In genomic region chr17:16492613-16493290, GRCh38 we compare ENCODE assay signal across 9 cellular contexts. TPM values are rescaled to one million over a fixed set of nuclear protein-coding genes. Genes with fewer than 3 reads are reported as not detected.
DNase-seq lines count a peak whose midpoint lies in the region; ATAC-seq and TF ChIP-seq lines count a peak whose summit lies in the region.
"Had no signal": no experiment of that assay in that cellular context is flagged by ENCODE, and none has a peak within 500 bp of the region (broad histone marks: within the 10 kb centered on the region; RNA-seq: fewer than 3 reads in every experiment).

No MANE protein-coding gene starts in this region.

- H3K27ac ChIP-seq in cardiac muscle cell (no peak overlapping the region), brain microvascular endothelial cell (no peak overlapping the region), uterus (peak overlapping the region; percentile 64 to 88)

- H3K4me3 ChIP-seq in cardiac muscle cell (peak overlapping the region; percentile 80), brain microvascular endothelial cell (ENCODE audit: low read depth, low read length) (peak overlapping the region; percentile 35), mucosa of stomach (ENCODE audit: low read length) (no peak overlapping the region), uterus (peak overlapping the region; percentile 28 to 65)

- intact Hi-C loops in left ventricle myocardium superior (cut with micrococcal nuclease), result no loop called here
- intact Hi-C loops in uterus (cut with DNase I; ENCODE audit: low total_unique reads), result no loop called here

- TF ChIP-seq POLR2A in uterus (IDR thresholded peaks at IDR 0.05), result no peak

- H3K4me1 ChIP-seq in cardiac muscle cell (ENCODE audit: low read depth) (peaks cover 34% of the 10 kb centered on the region), mucosa of stomach (ENCODE audit: control insufficient read depth, insufficient read depth, low read length) (peaks cover 14% of the 10 kb centered on the region), uterus (peaks cover 0 to 8% of the 10 kb centered on the region in 2 donors)

- H3K9ac ChIP-seq in mucosa of stomach (ENCODE audit: low read length), result peak overlapping the region; percentile 45

- TF ChIP-seq CTCF in cardiac muscle cell (IDR thresholded peaks at IDR 0.05; ENCODE audit: low read depth, low read length) (no peak), brain microvascular endothelial cell (IDR thresholded peaks at IDR 0.05; ENCODE audit: low read depth, low read length, missing control alignments) (no peak), uterus (IDR thresholded peaks at IDR 0.05) (no peak)

- no peaks in the 10 kb centered on the region for H3K9me3 ChIP-seq in cardiac muscle cell (ENCODE audit: low read depth)
- H3K9me3 ChIP-seq in mucosa of stomach (ENCODE audit: control insufficient read depth, low read length), result no peaks in the 10 kb centered on the region
- H3K9me3 ChIP-seq in uterus, result no peaks in the 10 kb centered on the region

- ATAC-seq in left ventricle myocardium superior, result no peak

- peaks cover 4% of the 10 kb centered on the region for H3K27me3 ChIP-seq in cardiac muscle cell
- H3K27me3 ChIP-seq in brain microvascular endothelial cell (replicated peaks), result peaks cover 13% of the 10 kb centered on the region
- peaks cover 8% of the 10 kb centered on the region for H3K27me3 ChIP-seq in mucosa of stomach (ENCODE audit: control insufficient read depth, insufficient read depth, low read length)
- no peaks in the 10 kb centered on the region for H3K27me3 ChIP-seq in uterus

- no peak for DNase-seq in cardiac muscle cell (ENCODE audit: low read depth in 1 of 2, low spot score in 1 of 2)
- DNase-seq in left ventricle myocardium superior, result no peak
- DNase-seq in brain microvascular endothelial cell, result no peak
- no peak for DNase-seq in uterus
- DNase-seq in NCI-H226, result no peak
- DNase-seq in C1 segment of cervical spinal cord (lab: John Stamatoyannopoulos, UW), result no peak
- no peak for DNase-seq in NCI-H1105 treated with DMSO at 0.1 percent for 48 hours (lab: John Stamatoyannopoulos, UW)

- no peaks in the 10 kb centered on the region for H3K36me3 ChIP-seq in cardiac muscle cell
- H3K36me3 ChIP-seq in brain microvascular endothelial cell (replicated peaks), result no peaks in the 10 kb centered on the region
- H3K36me3 ChIP-seq in mucosa of stomach (ENCODE audit: control insufficient read depth, insufficient read depth, low read length), result no peaks in the 10 kb centered on the region
- H3K36me3 ChIP-seq in uterus, result no peaks in the 10 kb centered on the region

- in situ Hi-C loops in brain microvascular endothelial cell (cut with HindIII; ENCODE audit: low pct_ligation_motif_present, low sequenced_read_pairs), result no loop called here

RNA-seq across cellular contexts. Expression of gene LRRC75A, which starts 0.8 kb away (rescaled TPM):
- 23.1 and 31.3 TPM in 2 replicates for total RNA-seq in cardiac muscle cell
- 9.0 and 9.1 TPM in 2 replicates for polyA plus RNA-seq in cardiac muscle cell
- 0.47 TPM for total RNA-seq in left ventricle myocardium superior
- total RNA-seq in uterus, result 1 to 10 TPM in 3 of 4 donors, under 1 TPM in 1; 0.26 to 6.0 (median 3.7) TPM
- total RNA-seq: OCI-LY7 had no signal

Comparison
In these comparisons a context has a peak if more than half of its experiments do, and no peak if none do; other contexts are left out.
1. H3K27ac ChIP-seq: peak in uterus (2 of 2); none in cardiac muscle cell (single experiment) and brain microvascular endothelial cell (single experiment).